Comparison of ENCODE assay signal across 10 cellular contexts in the genomic region with DNA sequence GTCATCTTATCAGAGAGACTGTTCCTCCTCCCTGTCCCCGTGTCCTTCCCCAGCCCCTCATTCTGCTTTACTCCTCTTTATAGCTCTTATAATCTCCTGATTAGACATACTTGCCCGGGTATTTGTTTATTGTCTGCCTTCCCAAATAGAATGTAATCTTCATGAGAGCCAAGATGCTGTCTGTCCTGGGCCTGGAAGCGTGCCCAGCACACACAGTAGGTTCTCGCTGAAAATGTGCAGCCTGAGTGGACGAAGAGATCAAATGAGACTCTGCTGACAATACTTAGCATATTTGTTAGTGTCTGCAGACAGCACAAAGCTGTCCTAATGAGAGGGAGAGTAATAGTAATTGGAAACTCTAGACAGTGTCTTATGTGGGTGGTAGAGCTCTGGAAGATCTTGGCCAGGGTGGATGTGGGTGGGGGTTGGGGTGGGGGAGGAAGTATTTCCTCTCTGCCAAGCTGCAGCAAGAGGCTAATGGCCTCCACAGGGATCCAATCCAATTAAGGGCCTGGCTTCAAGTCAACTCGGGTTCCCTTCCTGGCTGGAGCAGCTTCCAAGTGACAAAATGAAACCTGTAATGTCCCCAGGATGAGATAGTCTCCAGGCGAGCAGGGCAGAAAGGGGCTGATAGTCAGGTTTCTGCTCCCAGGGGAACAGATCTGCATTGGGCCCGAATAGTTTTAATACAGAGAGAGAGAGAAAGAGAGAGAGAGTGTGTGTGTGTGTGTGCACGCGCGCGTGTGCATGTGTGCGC. TPM values are rescaled to one million over a fixed set of nuclear protein-coding genes. Genes with fewer than 3 reads are reported as not detected.
DNase-seq lines count a peak whose midpoint lies in the region; ATAC-seq and TF ChIP-seq lines count a peak whose summit lies in the region.
"Had no signal": no experiment of that assay in that cellular context is flagged by ENCODE, and none has a peak within 500 bp of the region (broad histone marks: within the 10 kb centered on the region; RNA-seq: fewer than 3 reads in every experiment).

No MANE protein-coding gene starts in this region.

- H3K4me1 ChIP-seq in A673 (ENCODE audit: insufficient read depth, low read length, poor library complexity, severe bottlenecking) (peaks cover 28% of the 10 kb centered on the region), mucosa of descending colon (ENCODE audit: low read depth) (peaks cover 6% of the 10 kb centered on the region)

- POLR2A ChIA-PET in A673 (lab: Charles Lee; ENCODE audit: low non-redundant PET): interaction anchor here (0.7 to 1.2 kb wide), 3 partner anchors 9 to 45 kb away, joined by 4 to 15 read pairs (median 5); a partner anchor contains a TSS
- POLR2A ChIA-PET in CD4-positive, alpha-beta T cell (lab: Charles Lee): interaction anchor here (1.1 kb wide), 1 partner anchor 9 kb away, joined by 3 read pairs; a partner anchor contains a TSS

- BruUV-seq in A673 (replicated peaks; lab: Mats Ljungman, UMichigan): no TSS peak

- no peaks in the 10 kb centered on the region for H3K36me3 Mint-ChIP-seq in CD4-positive, alpha-beta T cell (ENCODE audit: low read depth)
- H3K36me3 Mint-ChIP-seq: activated naive CD8-positive, alpha-beta T cell treated with anti-CD3 and anti-CD28 coated beads, Interleukin-2, amount 10 ng/mL, durations not matched to agents 7 days and 5 days; CD4-positive, CD25-positive, alpha-beta regulatory T cell had no signal

- no peaks in the 10 kb centered on the region for H3K4me1 Mint-ChIP-seq in CD4-positive, alpha-beta T cell (ENCODE audit: low read depth)
- H3K4me1 Mint-ChIP-seq: CD4-positive, CD25-positive, alpha-beta regulatory T cell had no signal

- no peak for TF ChIP-seq CTCF in A673 (conservative IDR thresholded peaks at IDR 0.05; ENCODE audit: low read depth, low read length)
- no peak for TF ChIP-seq CTCF in mucosa of descending colon (IDR thresholded peaks at IDR 0.05)
- no peak for TF ChIP-seq CTCF in CD4-positive, alpha-beta T cell (IDR thresholded peaks at IDR 0.05)

- H3K9me3 Mint-ChIP-seq in CD4-positive, alpha-beta T cell: no peaks in the 10 kb centered on the region
- H3K9me3 Mint-ChIP-seq: activated naive CD8-positive, alpha-beta T cell treated with anti-CD3 and anti-CD28 coated beads, Interleukin-2, amount 10 ng/mL, durations not matched to agents 7 days and 5 days; CD4-positive, CD25-positive, alpha-beta regulatory T cell had no signal

- H3K4me3 Mint-ChIP-seq in CD4-positive, alpha-beta T cell: no peak overlapping the region
- H3K4me3 Mint-ChIP-seq: activated naive CD8-positive, alpha-beta T cell treated with anti-CD3 and anti-CD28 coated beads, Interleukin-2, amount 10 ng/mL, durations not matched to agents 7 days and 5 days; CD4-positive, CD25-positive, alpha-beta regulatory T cell had no signal

- ATAC-seq in mucosa of descending colon (peak; percentile 35), GM18870 (IDR thresholded peaks at IDR 0.05; ENCODE audit: unreplicated experiment) (no peak), HG02973 (IDR thresholded peaks at IDR 0.05; ENCODE audit: unreplicated experiment) (no peak)
- ATAC-seq in CD4-positive, alpha-beta T cell (ENCODE audit: poor library complexity): no peak

- DNase-seq in A673 (ENCODE audit: low spot score) (peak; percentile 99), NCI-H146 treated with DMSO at 0.1 percent for 48 hours (lab: John Stamatoyannopoulos, UW; ENCODE audit: unreplicated experiment) (peak; percentile 1), caudate nucleus (lab: John Stamatoyannopoulos, UW) (peak in 23 of 61 donors; percentile 14 to 60 (median 29)), mucosa of descending colon (no peak), T-helper 1 cell (no peak)
- DNase-seq in CD4-positive, alpha-beta T cell: no peak
- DNase-seq: activated naive CD8-positive, alpha-beta T cell treated with anti-CD3 and anti-CD28 coated beads, Interleukin-2, amount 10 ng/mL, durations not matched to agents 7 days and 5 days; CD4-positive, CD25-positive, alpha-beta regulatory T cell had no signal

- no peak overlapping the region for H3K27ac Mint-ChIP-seq in CD4-positive, alpha-beta T cell
- H3K27ac Mint-ChIP-seq: activated naive CD8-positive, alpha-beta T cell treated with anti-CD3 and anti-CD28 coated beads, Interleukin-2, amount 10 ng/mL, durations not matched to agents 7 days and 5 days; CD4-positive, CD25-positive, alpha-beta regulatory T cell had no signal

- H3K27me3 ChIP-seq in A673 (replicated peaks; ENCODE audit: insufficient read depth, low read depth, low read length, poor library complexity): no peaks in the 10 kb centered on the region
- H3K27me3 ChIP-seq in CD4-positive, alpha-beta T cell (ENCODE audit: control insufficient read depth, insufficient read depth, low read length): no peaks in the 10 kb centered on the region

- no peaks in the 10 kb centered on the region for H3K9me3 ChIP-seq in A673 (ENCODE audit: low read depth, low read length, poor library complexity, severe bottlenecking)
- no peaks in the 10 kb centered on the region for H3K9me3 ChIP-seq in mucosa of descending colon
- H3K9me3 ChIP-seq in CD4-positive, alpha-beta T cell (ENCODE audit: control insufficient read depth, low read length): no peaks in the 10 kb centered on the region

- peaks cover 4% of the 10 kb centered on the region for H3K27me3 Mint-ChIP-seq in CD4-positive, alpha-beta T cell

- H3K36me3 ChIP-seq in A673 (ENCODE audit: insufficient read depth, low read length, poor library complexity, severe bottlenecking) (no peaks in the 10 kb centered on the region), mucosa of descending colon (ENCODE audit: low read depth) (no peaks in the 10 kb centered on the region)

- intact Hi-C loops in A673 (cut with micrococcal nuclease; ENCODE audit: unreplicated experiment): no loop called here
- intact Hi-C loops in mucosa of descending colon (cut with DNase I, micrococcal nuclease): no loop called here
- intact Hi-C loops in CD4-positive, alpha-beta T cell (cut with DNase I, micrococcal nuclease): no loop called here

- peak overlapping the region; percentile 67 for H3K27ac ChIP-seq in A673 (ENCODE audit: low read depth, low read length, poor library complexity, severe bottlenecking)
- peak overlapping the region; percentile 77 for H3K27ac ChIP-seq in caudate nucleus (ENCODE audit: low read depth, low read length)
- no peak overlapping the region for H3K27ac ChIP-seq in CD4-positive, alpha-beta T cell (ENCODE audit: low read depth, low read length)

- CTCF ChIA-PET in A673 (lab: Charles Lee): interaction anchor here (0.6 to 1.2 kb wide), 3 partner anchors 9 to 49 kb away, joined by 3 to 5 read pairs (median 3); no protein-coding TSS in a partner anchor
- CTCF ChIA-PET in CD4-positive, alpha-beta T cell (lab: Charles Lee): no interaction called here

- H3K4me3 ChIP-seq in A673 (ENCODE audit: low read depth, low read length, poor library complexity, severe bottlenecking) (peak overlapping the region; percentile 33), mucosa of descending colon (no peak overlapping the region)

RNA-seq across cellular contexts. Expression of a gene that starts 9.4 kb away (rescaled TPM):
- total RNA-seq in A673 (2021): 207 and 209 TPM in 2 replicates
- 100 to 1,000 TPM in 1 of 3 donors, 10 to 100 TPM in 2; 33.0 to 176 (median 52.4) TPM for total RNA-seq in mucosa of descending colon
- 1 to 10 TPM; 1.1 to 1.3 TPM for total RNA-seq in CD4-positive, alpha-beta T cell

Comparison
In these comparisons a context has a peak if more than half of its experiments do, and no peak if none do; other contexts are left out.
1. DNase-seq: peak in A673 (single experiment) and NCI-H146 treated with DMSO at 0.1 percent for 48 hours (single experiment); none in mucosa of descending colon (0 of 3), T-helper 1 cell (0 of 5) and CD4-positive, alpha-beta T cell (0 of 10).
2. RNA of a gene that starts 9.4 kb away (total RNA-seq): 207 to 209 TPM in A673 and 33.0 to 176 TPM in mucosa of descending colon; 1.1 to 1.3 TPM in CD4-positive, alpha-beta T cell; every median in the first group is over 10 times any median in the second.